In genomic region chr2:140496714-140497113, GRCh38 we compare ENCODE assay signal across 22 cellular contexts.
DNase-seq lines count a peak whose midpoint lies in the region; ATAC-seq, FAIRE-seq and TF ChIP-seq lines count a peak whose summit lies in the region.
"Had no signal": no experiment of that assay in that cellular context is flagged by ENCODE, and none has a peak within 500 bp of the region (broad histone marks: within the 10 kb centered on the region; RNA-seq: fewer than 3 reads in every experiment).

No MANE protein-coding gene starts in this region.

- no peak overlapping the region for H3K4me3 ChIP-seq in A549
- no peak overlapping the region for H3K4me3 ChIP-seq in HEK293 (ENCODE audit: low read depth, low read length)
- H3K4me3 ChIP-seq: BLaER1 treated with 17β-estradiol and CSF1 and Interleukin-3, amounts not matched to agents 10 nM and 100 nM; GM12878 had no signal

- POLR2A ChIA-PET in A549 (lab: Yijun Ruan, JAX), result no interaction called here
- POLR2A ChIA-PET in HEK293 (lab: Yijun Ruan, JAX), result no interaction called here
- POLR2A ChIA-PET in CD4-positive, alpha-beta T cell (lab: Charles Lee), result no interaction called here

- TF ChIP-seq CTCF in A549 (IDR thresholded peaks at IDR 0.05), result no peak
- TF ChIP-seq CTCF in HEK293 (tag by site-specific recombination; IDR thresholded peaks at IDR 0.05), result no peak
- no peak for TF ChIP-seq CTCF in CD4-positive, alpha-beta T cell (IDR thresholded peaks at IDR 0.05)

- TF ChIP-seq POLR2A in A549 (IDR thresholded peaks at IDR 0.05; ENCODE audit: low read length), result no peak

- no peak overlapping the region for H3K27ac Mint-ChIP-seq in CD4-positive, alpha-beta T cell
- H3K27ac Mint-ChIP-seq: B cell; CD4-positive, alpha-beta memory T cell; CD8-positive, alpha-beta memory T cell had no signal

- no peaks in the 10 kb centered on the region for H3K36me3 Mint-ChIP-seq in CD4-positive, alpha-beta T cell (ENCODE audit: low read depth)
- H3K36me3 Mint-ChIP-seq: CD4-positive, alpha-beta memory T cell had no signal

- CTCF ChIA-PET in A549 (lab: Yijun Ruan, JAX), result no interaction called here
- CTCF ChIA-PET in HEK293 (lab: Yijun Ruan, JAX), result no interaction called here
- CTCF ChIA-PET in CD4-positive, alpha-beta T cell (lab: Charles Lee), result no interaction called here

- H3K27ac ChIP-seq in A549 (no peak overlapping the region), HEK293 (ENCODE audit: extremely low read depth, low read depth, low read length) (no peak overlapping the region)
- no peak overlapping the region for H3K27ac ChIP-seq in CD4-positive, alpha-beta T cell (ENCODE audit: low read depth, low read length)
- H3K27ac ChIP-seq: BLaER1 treated with 17β-estradiol and CSF1 and Interleukin-3, amounts not matched to agents 10 nM and 100 nM; C4-2B had no signal

- no peaks in the 10 kb centered on the region for H3K27me3 ChIP-seq in CD4-positive, alpha-beta T cell (ENCODE audit: control insufficient read depth, insufficient read depth, low read length)
- H3K27me3 ChIP-seq: BLaER1 treated with 17β-estradiol and CSF1 and Interleukin-3, amounts not matched to agents 10 nM and 100 nM had no signal

- H3K36me3 ChIP-seq in HEK293 (ENCODE audit: control insufficient read depth in 2 of 2, insufficient read depth in 1 of 2, low read length in 2 of 2), result no peaks in the 10 kb centered on the region
- H3K36me3 ChIP-seq: BLaER1 treated with 17β-estradiol and CSF1 and Interleukin-3, amounts not matched to agents 10 nM and 100 nM had no signal

- TF ChIP-seq EP300 in A549 (IDR thresholded peaks at IDR 0.05), result no peak

- FAIRE-seq in A549 (lab: Jason Lieb, UNC), result no peak
- FAIRE-seq in frontal cortex (lab: Jason Lieb, UNC), result peak; percentile 79
- FAIRE-seq: GM12878, GM12892, GM18507, GM19239 had no signal

- no peaks in the 10 kb centered on the region for H3K4me1 Mint-ChIP-seq in CD4-positive, alpha-beta T cell (ENCODE audit: low read depth)
- H3K4me1 Mint-ChIP-seq: B cell; CD4-positive, alpha-beta memory T cell; CD8-positive, alpha-beta memory T cell had no signal

- H3K9me3 ChIP-seq in A549 (no peaks in the 10 kb centered on the region), HEK293 (ENCODE audit: control insufficient read depth, insufficient read depth, low read depth, low read length) (no peaks in the 10 kb centered on the region)
- no peaks in the 10 kb centered on the region for H3K9me3 ChIP-seq in CD4-positive, alpha-beta T cell (ENCODE audit: control insufficient read depth, low read length)
- H3K9me3 ChIP-seq: BLaER1 treated with 17β-estradiol and CSF1 and Interleukin-3, amounts not matched to agents 10 nM and 100 nM had no signal

- no peaks in the 10 kb centered on the region for H3K27me3 Mint-ChIP-seq in CD4-positive, alpha-beta T cell
- H3K27me3 Mint-ChIP-seq: B cell; CD4-positive, alpha-beta memory T cell; CD8-positive, alpha-beta memory T cell had no signal

- H3K4me2 ChIP-seq in A549, result no peak overlapping the region
- H3K4me2 ChIP-seq: BLaER1 treated with 17β-estradiol and CSF1 and Interleukin-3, amounts not matched to agents 10 nM and 100 nM had no signal

- DNase-seq in A549 (ENCODE audit: low read depth in 1 of 2, low spot score in 1 of 2) (no peak), frontal cortex (ENCODE audit: low spot score in 2 of 2) (no peak), AG08396 (ENCODE audit: low spot score) (no peak), glomerular visceral epithelial cell (ENCODE audit: extremely low spot score) (no peak)
- no peak for DNase-seq in CD4-positive, alpha-beta T cell
- DNase-seq: 8988T; ACHN; AML-193; CD4-positive, alpha-beta memory T cell; CD8-positive, alpha-beta memory T cell; COR-L47; DMS79 treated with DMSO at 0.1 percent for 48 hours; GDM1 had no signal

- intact Hi-C loops in CD4-positive, alpha-beta T cell (cut with DNase I, micrococcal nuclease), result no loop called here

- ATAC-seq in A549 (no peak), GM18511 (IDR thresholded peaks at IDR 0.05; ENCODE audit: unreplicated experiment) (no peak)
- no peak for ATAC-seq in CD4-positive, alpha-beta T cell (ENCODE audit: poor library complexity)
- ATAC-seq: GM12878 had no signal

- TF ChIP-seq RAD21 in A549 (conservative IDR thresholded peaks at IDR 0.05 in 1 of 2, IDR thresholded peaks at IDR 0.05 in 1 of 2), result no peak

- no peaks in the 10 kb centered on the region for H3K4me1 ChIP-seq in A549
- H3K4me1 ChIP-seq in HEK293 (ENCODE audit: control insufficient read depth, insufficient read depth, low read length), result peaks cover 3% of the 10 kb centered on the region; the same call in 1 of the 2 replicates
- H3K4me1 ChIP-seq: BLaER1 treated with 17β-estradiol and CSF1 and Interleukin-3, amounts not matched to agents 10 nM and 100 nM had no signal

- H3K9me3 Mint-ChIP-seq in CD4-positive, alpha-beta T cell, result peaks cover 3% of the 10 kb centered on the region

- WGBS in A549 (ENCODE audit: missing lambda C conversion rate), result 73% methylated on average over 1 of the region's 1 CpG

- H3K4me3 Mint-ChIP-seq in CD4-positive, alpha-beta T cell, result no peak overlapping the region
- H3K4me3 Mint-ChIP-seq: B cell; CD4-positive, alpha-beta memory T cell; CD8-positive, alpha-beta memory T cell had no signal

TF ChIP-seq in A549, 52 proteins besides CTCF, POLR2A, EP300 and RAD21:
- TF ChIP-seq FOSL2 (IDR thresholded peaks at IDR 0.05) (no peak), FOSL2 (CRISPR knock-in tag; IDR thresholded peaks at IDR 0.05) (no peak), ZC3H11A (IDR thresholded peaks at IDR 0.05) (peak; percentile 34)

TF ChIP-seq in HEK293, 187 proteins besides CTCF, POLR2A, EP300 and RAD21 (continues in another document):
- peak; percentile 59; the same call in 1 of the 2 replicates for TF ChIP-seq ZNF394 (tag by site-specific recombination; IDR thresholded peaks at IDR 0.05; ENCODE audit: borderline replicate concordance)
- TF ChIP-seq ZNF426 (tag by site-specific recombination; IDR thresholded peaks at IDR 0.05), result peak; percentile 56
- no peak for TF ChIP-seq ZNF704 (tag by site-specific recombination; IDR thresholded peaks at IDR 0.05)
- 0 out of 2 replicates have a peak, but pooled peaks have one; percentile 16 for TF ChIP-seq ZBTB8A (tag by site-specific recombination; IDR thresholded peaks at IDR 0.05)
- no peak for TF ChIP-seq ZNF398 (tag by site-specific recombination; IDR thresholded peaks at IDR 0.05)
- TF ChIP-seq ELK4 (IDR thresholded peaks at IDR 0.05; ENCODE audit: borderline replicate concordance, low read depth, low read length), result no peak
- no peak for TF ChIP-seq ZBTB7A (tag by site-specific recombination; IDR thresholded peaks at IDR 0.05; ENCODE audit: low read depth)
- TF ChIP-seq SALL2 (tag by site-specific recombination; IDR thresholded peaks at IDR 0.05; ENCODE audit: borderline replicate concordance), result no peak
- no peak for TF ChIP-seq ZNF530 (tag by site-specific recombination; IDR thresholded peaks at IDR 0.05; ENCODE audit: low read depth)
- 0 out of 2 replicates have a peak, but pooled peaks have one; percentile 21 for TF ChIP-seq ZNF623 (tag by site-specific recombination; IDR thresholded peaks at IDR 0.05)
- TF ChIP-seq GFI1B (tag by site-specific recombination; IDR thresholded peaks at IDR 0.05), result no peak
